17 cellular contexts compared by ENCODE assay signal in genomic region chr13:28558567-28558966, GRCh38.
DNase-seq lines count a peak whose midpoint lies in the region; ATAC-seq and TF ChIP-seq lines count a peak whose summit lies in the region.
"Had no signal": no experiment of that assay in that cellular context is flagged by ENCODE, and none has a peak within 500 bp of the region (broad histone marks: within the 10 kb centered on the region; RNA-seq: fewer than 3 reads in every experiment).

No MANE protein-coding gene starts in this region.

- ATAC-seq in heart right ventricle = peak; percentile 23 to 89 (median 77)
- ATAC-seq: activated CD8-positive, alpha-beta memory T cell treated with anti-CD3 and anti-CD28 coated beads, Interleukin-2, amount 10 ng/mL, durations not matched to agents 7 days and 5 days had no signal

- no peaks in the 10 kb centered on the region for H3K9me3 ChIP-seq in GM23248 (ENCODE audit: low read depth)
- no peaks in the 10 kb centered on the region for H3K9me3 ChIP-seq in ascending aorta
- H3K9me3 ChIP-seq in heart right ventricle = no peaks in the 10 kb centered on the region
- no peaks in the 10 kb centered on the region for H3K9me3 ChIP-seq in BE2C

- H3K9me2 ChIP-seq in GM23248 (ENCODE audit: insufficient read depth) = no peaks in the 10 kb centered on the region

- peak overlapping the region; percentile 78 for H3K4me2 ChIP-seq in GM23248 (ENCODE audit: unreplicated experiment)

- H3K36me3 ChIP-seq in GM23248 (ENCODE audit: low read depth) (no peaks in the 10 kb centered on the region), ascending aorta (no peaks in the 10 kb centered on the region), heart right ventricle (no peaks in the 10 kb centered on the region), BE2C (no peaks in the 10 kb centered on the region)

- no peaks in the 10 kb centered on the region for H4K20me1 ChIP-seq in GM23248 (ENCODE audit: insufficient read depth)

- peaks cover 24% of the 10 kb centered on the region for H3K4me1 ChIP-seq in GM23248 (ENCODE audit: insufficient read depth)
- H3K4me1 ChIP-seq in ascending aorta = peaks cover 2% of the 10 kb centered on the region in 2 donors
- H3K4me1 ChIP-seq in heart right ventricle = peaks cover 0 to 21% (median 5%) of the 10 kb centered on the region in 9 donors
- H3K4me1 ChIP-seq in BE2C = no peaks in the 10 kb centered on the region

- H3K27me3 ChIP-seq in GM23248 (replicated peaks; ENCODE audit: insufficient read depth) = no peaks in the 10 kb centered on the region
- H3K27me3 ChIP-seq in ascending aorta = no peaks in the 10 kb centered on the region
- no peaks in the 10 kb centered on the region for H3K27me3 ChIP-seq in heart right ventricle
- H3K27me3 ChIP-seq in BE2C = no peaks in the 10 kb centered on the region

- H3K27ac ChIP-seq in GM23248 (peak overlapping the region; percentile 66), ascending aorta (peak overlapping the region; percentile 6 to 68), heart right ventricle (peak overlapping the region in 6 of 10 donors; percentile 3 to 63 (median 42))

- H3K4me3 ChIP-seq in GM23248 = peak overlapping the region; percentile 53; the same call in 1 of the 2 replicates
- no peak overlapping the region for H3K4me3 ChIP-seq in ascending aorta
- no peak overlapping the region for H3K4me3 ChIP-seq in heart right ventricle
- H3K4me3 ChIP-seq in BE2C (ENCODE audit: low read depth, low read length) = no peak overlapping the region

- peak overlapping the region; percentile 18; the same call in 1 of the 2 replicates for H3K9ac ChIP-seq in GM23248

- intact Hi-C loops in ascending aorta (cut with DNase I) = no loop called here
- intact Hi-C loops in heart right ventricle (cut with DNase I) = no loop called here

- no peaks in the 10 kb centered on the region for H3K79me2 ChIP-seq in GM23248 (ENCODE audit: insufficient read depth)

- peak; percentile 19 for DNase-seq in GM23248
- DNase-seq in ascending aorta (ENCODE audit: low spot score in 2 of 2) = no peak
- DNase-seq in heart right ventricle = peak in 1 of 2 donors; percentile 48
- DNase-seq in non-pigmented ciliary epithelial cell (ENCODE audit: low read depth) = peak; percentile 15
- DNase-seq in GM10266 (ENCODE audit: extremely low spot score) = no peak
- DNase-seq in BE2C = no peak
- DNase-seq in NAMALWA (ENCODE audit: low spot score) = no peak
- no peak for DNase-seq in C1 segment of cervical spinal cord (lab: John Stamatoyannopoulos, UW)
- DNase-seq: activated CD4-positive, CD25-positive, alpha-beta regulatory T cell; activated CD8-positive, alpha-beta memory T cell treated with anti-CD3 and anti-CD28 coated beads, Interleukin-2, amount 10 ng/mL, durations not matched to agents 7 days and 5 days; activated gamma-delta T cell treated with Interleukin-2 at 50 U/mL for 16 hours; AML-193; DMS 273 treated with DMSO at 0.1 percent for 48 hours; NCI-H1694; NCI-H526; stimulated activated CD4-positive, alpha-beta T cell treated with anti-CD3 and anti-CD28 coated beads, Interleukin-2, amount 100 ng/mL, for 24 hours; T-helper 1 cell had no signal

- H3F3A ChIP-seq in GM23248 (ENCODE audit: insufficient read depth) = peaks cover 20% of the 10 kb centered on the region

- peak overlapping the region; percentile 64 for H2AFZ ChIP-seq in GM23248

- in situ Hi-C loops in GM23248 (cut with MboI) = no loop called here

- no peak for TF ChIP-seq CTCF in ascending aorta (IDR thresholded peaks at IDR 0.05)
- TF ChIP-seq CTCF in heart right ventricle (IDR thresholded peaks at IDR 0.05) = no peak
- no peak for TF ChIP-seq CTCF in GM10266 (IDR thresholded peaks at IDR 0.05; ENCODE audit: control insufficient read depth, insufficient read depth, low read depth, missing control alignments)
- no peak for TF ChIP-seq CTCF in BE2C (IDR thresholded peaks at IDR 0.05; ENCODE audit: low read depth, low read length)

- 33 to 34% methylated on average over 8 of the region's 8 CpGs for WGBS in GM23248 (ENCODE audit: low coverage in 1 of 2, low lambda C conversion rate in 2 of 2, missing lambda C conversion rate in 2 of 2), 2 experiments
- 32 to 41% methylated on average over 8 of the region's 8 CpGs for WGBS in heart right ventricle, 2 donors

Comparison
In these comparisons a context has a peak if more than half of its experiments do, and no peak if none do; other contexts are left out.
1. DNase-seq: peak in GM23248 (single experiment) and non-pigmented ciliary epithelial cell (single experiment); none in ascending aorta (0 of 2), GM10266 (single experiment), BE2C (single experiment), NAMALWA (single experiment) and C1 segment of cervical spinal cord (0 of 14).
2. Peak in every context shown above with its lines, with median percentiles within 50 percentile points of each other: H3K27ac ChIP-seq.